ENCODE assay signal across 8 cellular contexts in genomic region chr12:30985814-30986452, GRCh38. TPM values are rescaled to one million over a fixed set of nuclear protein-coding genes. Genes with fewer than 3 reads are reported as not detected.
A peak's percentile ranks its signal among the peaks of the same experiment; 100 is the strongest.
DNase-seq lines count a peak whose midpoint lies in the region; ATAC-seq and TF ChIP-seq lines count a peak whose summit lies in the region.

No MANE protein-coding gene starts in this region.

- no peak overlapping the region for H3K4me3 ChIP-seq in gastroesophageal sphincter

- no peaks in the 10 kb centered on the region for H3K9me3 ChIP-seq in gastroesophageal sphincter

- peaks cover 2% of the 10 kb centered on the region for H3K4me1 Mint-ChIP-seq in activated CD8-positive, alpha-beta memory T cell treated with anti-CD3 and anti-CD28 coated beads, Interleukin-2, amount 10 ng/mL, durations not matched to agents 7 days and 5 days

- H3K27me3 ChIP-seq in gastroesophageal sphincter: no peaks in the 10 kb centered on the region

- H3K27ac Mint-ChIP-seq in activated CD8-positive, alpha-beta memory T cell treated with anti-CD3 and anti-CD28 coated beads, Interleukin-2, amount 10 ng/mL, durations not matched to agents 7 days and 5 days: no peak overlapping the region

- H3K36me3 Mint-ChIP-seq in activated CD8-positive, alpha-beta memory T cell treated with anti-CD3 and anti-CD28 coated beads, Interleukin-2, amount 10 ng/mL, durations not matched to agents 7 days and 5 days: no peaks in the 10 kb centered on the region

- intact Hi-C loops in posterior cingulate gyrus (cut with DNase I): loop anchor here (2.0 kb wide), 1 partner anchor 133 kb away; no protein-coding TSS in a partner anchor

- ATAC-seq in activated CD8-positive, alpha-beta memory T cell treated with anti-CD3 and anti-CD28 coated beads, Interleukin-2, amount 10 ng/mL, durations not matched to agents 7 days and 5 days: peak; percentile 56
- ATAC-seq in gastroesophageal sphincter: peak; percentile 19

- WGBS in gastroesophageal sphincter (ENCODE audit: low coverage in 1 of 2), 2 donors: 66 to 76% methylated on average over 2 to 4 of the region's 7 CpGs

- no peak for TF ChIP-seq POLR2A in gastroesophageal sphincter (IDR thresholded peaks at IDR 0.05)

- peak in 3 of 4 experiments; percentile 26 to 58 (median 31) for TF ChIP-seq CTCF in gastroesophageal sphincter (IDR thresholded peaks at IDR 0.05)

- CTCF ChIA-PET in activated CD8-positive, alpha-beta memory T cell treated with anti-CD3 and anti-CD28 coated beads, Interleukin-2, amount 10 ng/mL, durations not matched to agents 7 days and 5 days (lab: Charles Lee): interaction anchor here (0.9 to 3.6 kb wide), 5 partner anchors 17 to 142 kb away, joined by 3 to 33 read pairs (median 4); no protein-coding TSS in a partner anchor

- no peaks in the 10 kb centered on the region for H3K9me3 Mint-ChIP-seq in activated CD8-positive, alpha-beta memory T cell treated with anti-CD3 and anti-CD28 coated beads, Interleukin-2, amount 10 ng/mL, durations not matched to agents 7 days and 5 days (ENCODE audit: low read depth)

- H3K27ac ChIP-seq in gastroesophageal sphincter: no peak overlapping the region

- no peaks in the 10 kb centered on the region for H3K27me3 Mint-ChIP-seq in activated CD8-positive, alpha-beta memory T cell treated with anti-CD3 and anti-CD28 coated beads, Interleukin-2, amount 10 ng/mL, durations not matched to agents 7 days and 5 days

- DNase-seq in NCI-H2227 (lab: John Stamatoyannopoulos, UW; ENCODE audit: unreplicated experiment) (peak; percentile 43), NCI-H2227 treated with DMSO at 0.1 percent for 48 hours (lab: John Stamatoyannopoulos, UW) (no peak), HCEC 1CT (peak; percentile 36), NCI-H1694 treated with DMSO at 0.1 percent for 48 hours (lab: John Stamatoyannopoulos, UW) (peak; percentile 71), posterior cingulate gyrus (peak; percentile 58 to 97 (median 78)), COR-L47 (lab: John Stamatoyannopoulos, UW) (no peak)
- peak; percentile 42 for DNase-seq in activated CD8-positive, alpha-beta memory T cell treated with anti-CD3 and anti-CD28 coated beads, Interleukin-2, amount 10 ng/mL, durations not matched to agents 7 days and 5 days

- no peak overlapping the region for H3K4me3 Mint-ChIP-seq in activated CD8-positive, alpha-beta memory T cell treated with anti-CD3 and anti-CD28 coated beads, Interleukin-2, amount 10 ng/mL, durations not matched to agents 7 days and 5 days

- H3K36me3 ChIP-seq in gastroesophageal sphincter: no peaks in the 10 kb centered on the region

- TF ChIP-seq EP300 in gastroesophageal sphincter (IDR thresholded peaks at IDR 0.05): no peak

- no peaks in the 10 kb centered on the region for H3K4me1 ChIP-seq in gastroesophageal sphincter

RNA-seq across cellular contexts. Expression of gene TSPAN11, which starts 59.4 kb away (rescaled TPM):
- total RNA-seq in activated CD8-positive, alpha-beta memory T cell treated with anti-CD3 and anti-CD28 coated beads, Interleukin-2, amount 10 ng/mL, durations not matched to agents 7 days and 5 days: not detected
- total RNA-seq in gastroesophageal sphincter: 10 to 100 TPM in 1 of 4 donors, 1 to 10 TPM in 3; 4.8 to 15.9 (median 6.5) TPM

Comparison
In these comparisons a context has a peak if more than half of its experiments do, and no peak if none do; other contexts are left out.
1. DNase-seq: peak in NCI-H2227 (single experiment), HCEC 1CT (single experiment), NCI-H1694 treated with DMSO at 0.1 percent for 48 hours (single experiment), activated CD8-positive, alpha-beta memory T cell treated with anti-CD3 and anti-CD28 coated beads, Interleukin-2, amount 10 ng/mL, durations not matched to agents 7 days and 5 days (single experiment) and posterior cingulate gyrus (10 of 10); none in NCI-H2227 treated with DMSO at 0.1 percent for 48 hours (single experiment) and COR-L47 (single experiment).
2. RNA of gene TSPAN11, which starts 59.4 kb away (total RNA-seq): 4.8 to 15.9 TPM in gastroesophageal sphincter; not detected in activated CD8-positive, alpha-beta memory T cell treated with anti-CD3 and anti-CD28 coated beads, Interleukin-2, amount 10 ng/mL, durations not matched to agents 7 days and 5 days; every median in the first group is over 4 times any median in the second.